8 cellular contexts compared by ENCODE assay signal in genomic region chr3:136818191-136818850, GRCh38. TPM values are rescaled to one million over a fixed set of nuclear protein-coding genes. Genes with fewer than 3 reads are reported as not detected.
DNase-seq lines count a peak whose midpoint lies in the region; ATAC-seq and TF ChIP-seq lines count a peak whose summit lies in the region.

No MANE protein-coding gene starts in this region.

- no peak overlapping the region for H2AK5ac ChIP-seq in mesendoderm (ENCODE audit: low read length)

- H3K27me3 ChIP-seq in endodermal cell (ENCODE audit: control insufficient read depth, insufficient read depth, low read length, poor library complexity, severe bottlenecking) (peaks cover 42% of the 10 kb centered on the region), mesendoderm (ENCODE audit: insufficient read depth, low read length, poor library complexity) (no peaks in the 10 kb centered on the region)

- no peak overlapping the region for H4K5ac ChIP-seq in mesendoderm (ENCODE audit: low read length)

- 15 to 26% methylated on average over 10 of the region's 10 CpGs for WGBS in endodermal cell (ENCODE audit: insufficient coverage in 1 of 2, insufficient read length in 1 of 2), 2 experiments
- no CpG with 5 or more reads among the region's 10 CpGs for WGBS in mesendoderm (ENCODE audit: extremely low coverage, insufficient coverage, low lambda C conversion rate)

- H2BK5ac ChIP-seq in mesendoderm (ENCODE audit: low read length) = no peak overlapping the region

- H3K23ac ChIP-seq in mesendoderm (ENCODE audit: low read length) = no peak overlapping the region

- H3K4me3 ChIP-seq in endodermal cell (ENCODE audit: low read length) (peak overlapping the region; percentile 84), mesendoderm (ENCODE audit: low read length) (peak overlapping the region; percentile 67)

- H3K27ac Mint-ChIP-seq in endodermal cell = no peak overlapping the region
- peak overlapping the region; percentile 93 for H3K27ac Mint-ChIP-seq in stimulated activated naive CD8-positive, alpha-beta T cell treated with anti-CD3 and anti-CD28 coated beads, Interleukin-15, Interleukin-2, amounts not matched to agents 100 ng/mL and 50 ng/mL, for 24 hours

- no peak for ATAC-seq in HG03025 (IDR thresholded peaks at IDR 0.05; ENCODE audit: low FRiP score, unreplicated experiment)
- no peak for ATAC-seq in HG02852 (IDR thresholded peaks at IDR 0.05; ENCODE audit: unreplicated experiment)

- H3K27ac ChIP-seq in endodermal cell (ENCODE audit: low read depth, low read length) (no peak overlapping the region), mesendoderm (ENCODE audit: low read depth, low read length) (peak overlapping the region; percentile 29)

- H3K9ac ChIP-seq in endodermal cell (ENCODE audit: extremely low read depth, low read length, poor library complexity, severe bottlenecking) (no peak overlapping the region), mesendoderm (ENCODE audit: low read length) (peak overlapping the region; percentile 72)

- peaks cover 2% of the 10 kb centered on the region for H3K79me2 ChIP-seq in mesendoderm (ENCODE audit: control insufficient read depth, insufficient read depth, low read length)

- peaks cover 35% of the 10 kb centered on the region for H3K27me3 Mint-ChIP-seq in endodermal cell (ENCODE audit: insufficient read depth)
- peaks cover 47% of the 10 kb centered on the region for H3K27me3 Mint-ChIP-seq in stimulated activated naive CD8-positive, alpha-beta T cell treated with anti-CD3 and anti-CD28 coated beads, Interleukin-15, Interleukin-2, amounts not matched to agents 100 ng/mL and 50 ng/mL, for 24 hours

- H2BK15ac ChIP-seq in mesendoderm (replicated peaks; ENCODE audit: low read depth) = no peak overlapping the region

- H2BK120ac ChIP-seq in mesendoderm (ENCODE audit: low read depth, low read length) = no peak overlapping the region

- peaks cover 3% of the 10 kb centered on the region for H3K36me3 Mint-ChIP-seq in endodermal cell (ENCODE audit: low read depth)
- H3K36me3 Mint-ChIP-seq in stimulated activated naive CD8-positive, alpha-beta T cell treated with anti-CD3 and anti-CD28 coated beads, Interleukin-15, Interleukin-2, amounts not matched to agents 100 ng/mL and 50 ng/mL, for 24 hours (ENCODE audit: low read depth) = peaks cover 11% of the 10 kb centered on the region

- peak overlapping the region; percentile 90 for H3K56ac ChIP-seq in mesendoderm (ENCODE audit: low read length)

- H3K4me2 ChIP-seq in mesendoderm (ENCODE audit: low read length) = peak overlapping the region; percentile 66

- H3K9me3 ChIP-seq in endodermal cell (ENCODE audit: control insufficient read depth, low read length) = no peaks in the 10 kb centered on the region

- peaks cover 4% of the 10 kb centered on the region for H3K4me1 ChIP-seq in endodermal cell (ENCODE audit: control insufficient read depth, insufficient read depth, low read length)
- no peaks in the 10 kb centered on the region for H3K4me1 ChIP-seq in mesendoderm (ENCODE audit: control insufficient read depth, low read depth, low read length)

- in situ Hi-C loops in GM13976 (cut with MboI; ENCODE audit: low sequenced_read_pairs, unreplicated experiment) (no loop called here), KBM-7 (cut with MboI; ENCODE audit: low pct_unique_long_range_greater_than_20kb, low sequenced_read_pairs) (no loop called here)

- DNase-seq in GM13976 (ENCODE audit: low spot score) (peak; percentile 44), KBM-7 (peak; percentile 76), endodermal cell (peak; percentile 88), mesendoderm (peak; percentile 92)
- peak; percentile 53 for DNase-seq in activated CD4-positive, CD25-positive, alpha-beta regulatory T cell treated with anti-CD3 and anti-CD28 coated beads, Interleukin-2, amount 50 U/mL, for 72 hours

- H3K18ac ChIP-seq in mesendoderm (ENCODE audit: low read length) = no peak overlapping the region

- TF ChIP-seq CTCF in GM13976 (IDR thresholded peaks at IDR 0.05; ENCODE audit: borderline replicate concordance, control extremely low read depth, extremely low read depth, insufficient read depth, missing control alignments) = no peak
- TF ChIP-seq CTCF in endodermal cell (conservative IDR thresholded peaks at IDR 0.05) = peak; percentile 46

- peaks cover 13% of the 10 kb centered on the region for H3K4me1 Mint-ChIP-seq in endodermal cell
- peaks cover 25% of the 10 kb centered on the region for H3K4me1 Mint-ChIP-seq in stimulated activated naive CD8-positive, alpha-beta T cell treated with anti-CD3 and anti-CD28 coated beads, Interleukin-15, Interleukin-2, amounts not matched to agents 100 ng/mL and 50 ng/mL, for 24 hours (ENCODE audit: low read depth)

- H4K8ac ChIP-seq in mesendoderm (ENCODE audit: low read depth, low read length) = no peak overlapping the region

- H3K36me3 ChIP-seq in endodermal cell (ENCODE audit: control insufficient read depth, insufficient read depth, low read length) = no peaks in the 10 kb centered on the region
- H3K36me3 ChIP-seq in mesendoderm (ENCODE audit: control insufficient read depth, insufficient read depth, low read length) = no peaks in the 10 kb centered on the region

- H3K79me1 ChIP-seq in mesendoderm (ENCODE audit: low read length) = peaks cover 2% of the 10 kb centered on the region

- peaks cover 3% of the 10 kb centered on the region for H3K9me3 Mint-ChIP-seq in endodermal cell
- H3K9me3 Mint-ChIP-seq in stimulated activated naive CD8-positive, alpha-beta T cell treated with anti-CD3 and anti-CD28 coated beads, Interleukin-15, Interleukin-2, amounts not matched to agents 100 ng/mL and 50 ng/mL, for 24 hours = peaks cover 5% of the 10 kb centered on the region

- H3K4ac ChIP-seq in mesendoderm (ENCODE audit: low read depth, low read length) = no peak overlapping the region

- peak overlapping the region; percentile 66 for H3K4me3 Mint-ChIP-seq in endodermal cell
- H3K4me3 Mint-ChIP-seq in stimulated activated naive CD8-positive, alpha-beta T cell treated with anti-CD3 and anti-CD28 coated beads, Interleukin-15, Interleukin-2, amounts not matched to agents 100 ng/mL and 50 ng/mL, for 24 hours = peak overlapping the region; percentile 93

RNA-seq across cellular contexts. Expression of gene SLC35G2, which starts 0.6 kb away (rescaled TPM):
- total RNA-seq in endodermal cell = 1 to 10 TPM in 1 of 2 donors, under 1 TPM in 1; 0.77 to 1.4 TPM
- polyA plus RNA-seq in endodermal cell (2013, experiment 1 of 2) = 5.0 TPM
- 4.9 TPM for polyA plus RNA-seq in endodermal cell (2013, experiment 2 of 2)
- polyA plus RNA-seq in mesendoderm (2013, experiment 1 of 2) = 2.9 TPM
- 3.4 TPM for polyA plus RNA-seq in mesendoderm (2013, experiment 2 of 2)

RNA-seq across cellular contexts. Expression of gene NCK1, which starts 43.7 kb away (rescaled TPM):
- 10 to 100 TPM; 24.5 to 28.9 TPM for total RNA-seq in endodermal cell
- polyA plus RNA-seq in endodermal cell (2013, experiment 1 of 2) = 31.7 TPM
- polyA plus RNA-seq in endodermal cell (2013, experiment 2 of 2) = 29.0 TPM
- polyA plus RNA-seq in mesendoderm (2013, experiment 1 of 2) = 22.7 TPM
- polyA plus RNA-seq in mesendoderm (2013, experiment 2 of 2) = 23.2 TPM
